ENCODE assay signal across 8 cellular contexts in the genomic region with DNA sequence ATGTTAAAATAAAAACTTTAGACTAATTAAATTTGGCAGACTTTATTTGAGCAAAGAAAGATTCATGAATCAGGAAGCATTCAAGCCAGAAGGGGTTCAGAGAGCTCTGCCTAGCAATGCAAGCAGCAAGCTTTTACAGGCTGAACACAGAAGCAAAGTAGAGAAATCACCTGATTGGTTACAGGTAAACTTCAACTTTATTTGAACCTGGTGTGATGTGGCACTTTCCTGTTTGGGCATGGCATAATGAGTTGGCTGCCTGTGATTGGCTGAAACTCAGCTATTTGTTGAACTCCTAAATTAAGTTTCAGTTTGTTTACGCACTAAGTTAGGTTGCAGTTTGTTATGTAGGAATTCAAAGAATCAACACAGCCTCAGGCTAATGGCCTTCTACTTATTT.
DNase-seq lines count a peak whose midpoint lies in the region; ATAC-seq and TF ChIP-seq lines count a peak whose summit lies in the region.

No MANE protein-coding gene starts in this region.

- no peaks in the 10 kb centered on the region; the same call in 1 of the 2 replicates for H3K9me3 ChIP-seq in OCI-LY7 (ENCODE audit: low read length)
- H3K9me3 ChIP-seq in aorta (ENCODE audit: control insufficient read depth, low read length), result no peaks in the 10 kb centered on the region

- BruUV-seq in OCI-LY7 (replicated peaks; lab: Mats Ljungman, UMichigan), result no TSS peak

- no peaks in the 10 kb centered on the region for H3K9me3 Mint-ChIP-seq in central memory CD8-positive, alpha-beta T cell

- H3K4me1 ChIP-seq in OCI-LY7 (ENCODE audit: insufficient read depth, low read length, poor library complexity, severe bottlenecking) (peaks cover 28% of the 10 kb centered on the region), aorta (ENCODE audit: control insufficient read depth in 1 of 2, insufficient read depth in 2 of 2, low read length in 2 of 2) (peaks cover 3 to 4% of the 10 kb centered on the region in 2 donors)

- 95 to 100% methylated on average over 1 of the region's 1 CpG for WGBS in aorta, 2 donors

- ATAC-seq in central memory CD8-positive, alpha-beta T cell (replicated peaks; ENCODE audit: extremely low read depth, poor library complexity, severe bottlenecking), result peak; percentile 90
- ATAC-seq in aorta (ENCODE audit: low FRiP score), result no peak
- no peak for ATAC-seq in HG02678 (IDR thresholded peaks at IDR 0.05; ENCODE audit: unreplicated experiment)

- no peak overlapping the region for H3K4me3 Mint-ChIP-seq in central memory CD8-positive, alpha-beta T cell

- DNase-seq in stimulated activated CD4-positive, alpha-beta T cell treated with anti-CD3 and anti-CD28 coated beads, Interleukin-15, amount 100 ng/mL, for 24 hours, result peak; percentile 22
- no peak for DNase-seq in stimulated activated CD4-positive, alpha-beta T cell treated with anti-CD3 and anti-CD28 coated beads, Interleukin-12 subunit alpha, Interleukin-12 subunit beta, amount 100 ng/mL, for 4 hours
- DNase-seq in OCI-LY7 (ENCODE audit: low spot score) (no peak), aorta (no peak), NCI-H446 (lab: John Stamatoyannopoulos, UW) (no peak), substantia nigra (lab: John Stamatoyannopoulos, UW) (no peak)
- DNase-seq in central memory CD8-positive, alpha-beta T cell (ENCODE audit: low spot score in 2 of 2), result peak in 1 of 2 donors; percentile 25

- H3K27me3 Mint-ChIP-seq in central memory CD8-positive, alpha-beta T cell, result no peaks in the 10 kb centered on the region

- peaks cover 2% of the 10 kb centered on the region for H3K36me3 Mint-ChIP-seq in central memory CD8-positive, alpha-beta T cell (ENCODE audit: insufficient read depth)

- H2AFZ ChIP-seq in OCI-LY7 (ENCODE audit: low read length), result peak overlapping the region; percentile 23; the same call in 1 of the 2 replicates

- no peak overlapping the region for H3K4me3 ChIP-seq in OCI-LY7 (ENCODE audit: low read depth, low read length, poor library complexity, severe bottlenecking)
- no peak overlapping the region for H3K4me3 ChIP-seq in aorta (ENCODE audit: low read length in 2 of 2)

- no peaks in the 10 kb centered on the region for H3K9me2 ChIP-seq in OCI-LY7 (ENCODE audit: insufficient read depth, low read length)

- CTCF ChIA-PET in OCI-LY7 (lab: Charles Lee; ENCODE audit: unreplicated experiment), result no interaction called here

- H4K20me1 ChIP-seq in OCI-LY7 (ENCODE audit: insufficient read depth, low read length), result no peaks in the 10 kb centered on the region

- POLR2A ChIA-PET in OCI-LY7 (lab: Charles Lee), result interaction anchor here (0.7 to 2.5 kb wide), 7 partner anchors 10 to 46 kb away, joined by 3 to 9 read pairs (median 4); no protein-coding TSS in a partner anchor

- H3K27ac Mint-ChIP-seq in central memory CD8-positive, alpha-beta T cell (ENCODE audit: low read depth), result peak overlapping the region; percentile 65

- H3K4me2 ChIP-seq in OCI-LY7 (ENCODE audit: low read length), result no peak overlapping the region

- no peak for TF ChIP-seq CTCF in OCI-LY7 (conservative IDR thresholded peaks at IDR 0.05; ENCODE audit: low read length)

- H3K79me2 ChIP-seq in OCI-LY7 (ENCODE audit: insufficient read depth, low read depth, low read length), result no peaks in the 10 kb centered on the region

- H3K4me1 Mint-ChIP-seq in central memory CD8-positive, alpha-beta T cell, result peaks cover 13% of the 10 kb centered on the region

- no peaks in the 10 kb centered on the region for H3K36me3 ChIP-seq in OCI-LY7 (ENCODE audit: insufficient read depth, low read length)
- no peaks in the 10 kb centered on the region for H3K36me3 ChIP-seq in aorta (ENCODE audit: control insufficient read depth in 1 of 2, insufficient read depth in 2 of 2, low read length in 1 of 2)

- no peak overlapping the region for H3K27ac ChIP-seq in OCI-LY7 (ENCODE audit: low read depth, low read length, poor library complexity, severe bottlenecking)
- peak overlapping the region; percentile 12 to 63 for H3K27ac ChIP-seq in aorta (ENCODE audit: low read depth in 1 of 2, low read length in 2 of 2)
- H3K27ac ChIP-seq in substantia nigra (ENCODE audit: low read depth, low read length, poor library complexity, severe bottlenecking), result no peak overlapping the region

- H3K27me3 ChIP-seq in aorta (ENCODE audit: control insufficient read depth in 1 of 2, insufficient read depth in 2 of 2, low read length in 1 of 2), result no peaks in the 10 kb centered on the region

- intact Hi-C loops in OCI-LY7 (cut with micrococcal nuclease; ENCODE audit: unreplicated experiment) (no loop called here), aorta (cut with DNase I) (loop anchor here (5.0 to 10.0 kb wide), 4 partner anchors 60 to 182 kb away; a partner anchor contains a TSS)

Comparison
In these comparisons a context has a peak if more than half of its experiments do, and no peak if none do; other contexts are left out.
1. H3K27ac ChIP-seq: peak in aorta (2 of 2); none in OCI-LY7 (single experiment) and substantia nigra (single experiment).